In the genomic region with DNA sequence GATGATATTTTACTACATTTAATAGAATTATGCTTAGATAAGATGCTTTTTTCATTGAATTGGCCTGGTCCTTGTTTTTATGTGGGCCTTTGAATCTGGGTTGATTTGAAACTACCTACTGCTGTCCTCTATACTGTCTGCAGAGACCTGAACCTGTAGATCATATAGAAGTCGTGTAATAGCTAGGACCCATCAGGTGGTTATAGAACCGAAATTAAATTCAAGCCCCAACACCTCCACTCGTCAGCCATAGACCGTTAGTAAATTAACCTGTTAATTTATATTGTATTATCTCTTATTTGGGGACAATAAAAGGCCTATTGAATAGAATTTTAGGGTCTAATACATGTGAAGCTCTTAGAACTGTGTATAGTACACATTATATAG, we compare ENCODE assay signal across 10 cellular contexts.
DNase-seq lines count a peak whose midpoint lies in the region; ATAC-seq and TF ChIP-seq lines count a peak whose summit lies in the region.
"Had no signal": no experiment of that assay in that cellular context is flagged by ENCODE, and none has a peak within 500 bp of the region (broad histone marks: within the 10 kb centered on the region; RNA-seq: fewer than 3 reads in every experiment).

No MANE protein-coding gene starts in this region.

- peak; percentile 8 for ATAC-seq in GM19328 (IDR thresholded peaks at IDR 0.05; ENCODE audit: unreplicated experiment)
- peak; percentile 14 for ATAC-seq in HG02884 (IDR thresholded peaks at IDR 0.05; ENCODE audit: unreplicated experiment)
- no peak for ATAC-seq in HG03139 (IDR thresholded peaks at IDR 0.05; ENCODE audit: unreplicated experiment)
- ATAC-seq in GM21360 (IDR thresholded peaks at IDR 0.05; ENCODE audit: unreplicated experiment) = no peak

- WGBS in stomach, 5 donors = 89 to 94% (median 91%) methylated on average over 4 of the region's 4 CpGs

- H3K4me1 ChIP-seq in stomach = peaks cover 12 to 88% (median 48%) of the 10 kb centered on the region in 4 donors

- H3K27me3 ChIP-seq in stomach = no peaks in the 10 kb centered on the region

- TF ChIP-seq EP300 in stomach (IDR thresholded peaks at IDR 0.05) = no peak

- H3K27ac ChIP-seq in angular gyrus (ENCODE audit: low read depth, low read length) (peak overlapping the region; percentile 89), stomach (peak overlapping the region in 4 of 5 donors; percentile 8 to 64 (median 54))

- TF ChIP-seq POLR2A in stomach (IDR thresholded peaks at IDR 0.05) = no peak

- no peak for DNase-seq in stomach
- DNase-seq in GM10266 (ENCODE audit: extremely low spot score) = no peak
- DNase-seq: activated CD4-positive, alpha-beta T cell treated with anti-CD3 and anti-CD28 coated beads, Interleukin-2, amount 50 U/mL, for 48 hours; left ventricle myocardium superior; NCI-H69 had no signal

- no peaks in the 10 kb centered on the region for H3K9me3 ChIP-seq in stomach

- TF ChIP-seq CTCF in stomach (IDR thresholded peaks at IDR 0.05) (no peak), GM10266 (IDR thresholded peaks at IDR 0.05; ENCODE audit: control insufficient read depth, insufficient read depth, low read depth, missing control alignments) (no peak)

- H3K36me3 ChIP-seq in stomach = peaks cover 0 to 10% (median 8%) of the 10 kb centered on the region in 4 donors

- intact Hi-C loops in stomach (cut with DNase I; ENCODE audit: low total_unique reads) = no loop called here

- H3K4me3 ChIP-seq in stomach = no peak overlapping the region

Comparison
In these comparisons a context has a peak if more than half of its experiments do, and no peak if none do; other contexts are left out.
1. ATAC-seq: peak in GM19328 (single experiment) and HG02884 (single experiment); none in HG03139 (single experiment) and GM21360 (single experiment).